32 cellular contexts compared by ENCODE assay signal in genomic region chr2:2318949-2319348, GRCh38. TPM values are rescaled to one million over a fixed set of nuclear protein-coding genes. Genes with fewer than 3 reads are reported as not detected.
"Had no signal": no experiment of that assay in that cellular context is flagged by ENCODE, and none has a peak within 500 bp of the region (broad histone marks: within the 10 kb centered on the region; RNA-seq: fewer than 3 reads in every experiment).

No MANE protein-coding gene starts in this region.

- H3K27me3 ChIP-seq: body of pancreas had no signal

- H3K4me3 Mint-ChIP-seq: activated CD4-positive, alpha-beta T cell treated with anti-CD3 and anti-CD28 coated beads, Interleukin-2, amount 10 ng/mL, durations not matched to agents 24 days and 14 days; activated CD8-positive, alpha-beta T cell treated with anti-CD3 and anti-CD28 coated beads for 36 hours; activated naive CD8-positive, alpha-beta T cell treated with anti-CD3 and anti-CD28 coated beads for 36 hours; activated T-cell treated with anti-CD3 and anti-CD28 coated beads, Interleukin-2, amount 50 U/mL, for 72 hours; activated T-helper 17 cell treated with anti-CD3 and anti-CD28 coated beads, Interleukin-2, amount 50 U/mL, for 72 hours; central memory CD8-positive, alpha-beta T cell; IgD-negative memory B cell; T-cell; T-helper 17 cell had no signal

- H3K9me3 Mint-ChIP-seq: activated CD4-positive, alpha-beta T cell treated with anti-CD3 and anti-CD28 coated beads, Interleukin-2, amount 10 ng/mL, durations not matched to agents 24 days and 14 days; activated CD8-positive, alpha-beta T cell treated with anti-CD3 and anti-CD28 coated beads for 36 hours; activated naive CD8-positive, alpha-beta T cell treated with anti-CD3 and anti-CD28 coated beads for 36 hours; activated T-cell treated with anti-CD3 and anti-CD28 coated beads, Interleukin-2, amount 50 U/mL, for 72 hours; activated T-helper 17 cell treated with anti-CD3 and anti-CD28 coated beads, Interleukin-2, amount 50 U/mL, for 72 hours; central memory CD8-positive, alpha-beta T cell; T-cell had no signal

- H3K4me3 ChIP-seq: body of pancreas had no signal

- H3K27ac Mint-ChIP-seq: activated CD4-positive, alpha-beta T cell treated with anti-CD3 and anti-CD28 coated beads, Interleukin-2, amount 10 ng/mL, durations not matched to agents 24 days and 14 days; activated CD8-positive, alpha-beta T cell treated with anti-CD3 and anti-CD28 coated beads for 36 hours; activated naive CD8-positive, alpha-beta T cell treated with anti-CD3 and anti-CD28 coated beads for 36 hours; activated T-cell treated with anti-CD3 and anti-CD28 coated beads, Interleukin-2, amount 50 U/mL, for 72 hours; activated T-helper 17 cell treated with anti-CD3 and anti-CD28 coated beads, Interleukin-2, amount 50 U/mL, for 72 hours; T-cell; T-helper 17 cell had no signal

- H3K27ac ChIP-seq: body of pancreas, WERI-Rb-1 had no signal

- H3K4me1 Mint-ChIP-seq: activated CD4-positive, alpha-beta T cell treated with anti-CD3 and anti-CD28 coated beads, Interleukin-2, amount 10 ng/mL, durations not matched to agents 24 days and 14 days; activated naive CD8-positive, alpha-beta T cell treated with anti-CD3 and anti-CD28 coated beads for 36 hours; activated T-helper 17 cell treated with anti-CD3 and anti-CD28 coated beads, Interleukin-2, amount 50 U/mL, for 72 hours; central memory CD8-positive, alpha-beta T cell; IgD-negative memory B cell; T-cell had no signal

- H3K27me3 Mint-ChIP-seq: activated CD4-positive, alpha-beta T cell treated with anti-CD3 and anti-CD28 coated beads, Interleukin-2, amount 10 ng/mL, durations not matched to agents 24 days and 14 days; central memory CD8-positive, alpha-beta T cell; IgD-negative memory B cell; T-helper 17 cell had no signal

- H3K36me3 ChIP-seq: WERI-Rb-1 had no signal

- H3K9me3 ChIP-seq: body of pancreas had no signal

- H3K36me3 Mint-ChIP-seq: activated naive CD8-positive, alpha-beta T cell treated with anti-CD3 and anti-CD28 coated beads for 36 hours; IgD-negative memory B cell; T-cell had no signal

- H3K4me1 ChIP-seq: body of pancreas had no signal

- DNase-seq: activated CD4-positive, alpha-beta T cell treated with anti-CD3 and anti-CD28 coated beads for 1 hour; activated CD4-positive, alpha-beta T cell treated with anti-CD3 and anti-CD28 coated beads, Interleukin-2, amount 10 ng/mL, durations not matched to agents 24 days and 14 days; activated CD4-positive, alpha-beta T cell treated with anti-CD3 and anti-CD28 coated beads, Interleukin-2, amount 50 U/mL, for 4 hours; activated CD4-positive, CD25-positive, alpha-beta regulatory T cell; activated CD8-positive, alpha-beta T cell treated with anti-CD3 and anti-CD28 coated beads for 36 hours; activated effector memory CD4-positive, alpha-beta T cell treated with anti-CD3 and anti-CD28 coated beads, Interleukin-2, amount 50 U/mL, for 16 hours; activated naive CD4-positive, alpha-beta T cell; activated naive CD4-positive, alpha-beta T cell treated with anti-CD3 and anti-CD28 coated beads, Interleukin-2, amount 50 U/mL, for 16 hours; activated naive CD8-positive, alpha-beta T cell treated with anti-CD3 and anti-CD28 coated beads for 36 hours; activated T-cell treated with anti-CD3 and anti-CD28 coated beads, Interleukin-2, amount 50 U/mL, for 1 hour; activated T-cell treated with anti-CD3 and anti-CD28 coated beads, Interleukin-2, amount 50 U/mL, for 72 hours; amniotic stem cell; body of pancreas; Karpas-422; KBM-7; NCI-H1105; NCI-H1417 treated with DMSO at 0.1 percent for 48 hours; NCI-H187 treated with DMSO at 0.1 percent for 48 hours; NCI-H226; NCI-H510A; NCI-H774; RPMI8226; SHP77 treated with DMSO at 0.1 percent for 48 hours; T-cell; T-helper 17 cell; T-helper 9 cell; WERI-Rb-1 had no signal

RNA-seq across cellular contexts. Expression of gene MYT1L, which starts 12.1 kb away (rescaled TPM):
- total RNA-seq: activated CD8-positive, alpha-beta T cell treated with anti-CD3 and anti-CD28 coated beads for 36 hours; activated T-helper 17 cell treated with anti-CD3 and anti-CD28 coated beads, Interleukin-2, amount 50 U/mL, for 72 hours; astrocyte; MCF 10A; T-helper 17 cell had no signal
- polyA plus RNA-seq: IgD-negative memory B cell had no signal
